1 cellular context compared by ENCODE assay signal in the genomic region with DNA sequence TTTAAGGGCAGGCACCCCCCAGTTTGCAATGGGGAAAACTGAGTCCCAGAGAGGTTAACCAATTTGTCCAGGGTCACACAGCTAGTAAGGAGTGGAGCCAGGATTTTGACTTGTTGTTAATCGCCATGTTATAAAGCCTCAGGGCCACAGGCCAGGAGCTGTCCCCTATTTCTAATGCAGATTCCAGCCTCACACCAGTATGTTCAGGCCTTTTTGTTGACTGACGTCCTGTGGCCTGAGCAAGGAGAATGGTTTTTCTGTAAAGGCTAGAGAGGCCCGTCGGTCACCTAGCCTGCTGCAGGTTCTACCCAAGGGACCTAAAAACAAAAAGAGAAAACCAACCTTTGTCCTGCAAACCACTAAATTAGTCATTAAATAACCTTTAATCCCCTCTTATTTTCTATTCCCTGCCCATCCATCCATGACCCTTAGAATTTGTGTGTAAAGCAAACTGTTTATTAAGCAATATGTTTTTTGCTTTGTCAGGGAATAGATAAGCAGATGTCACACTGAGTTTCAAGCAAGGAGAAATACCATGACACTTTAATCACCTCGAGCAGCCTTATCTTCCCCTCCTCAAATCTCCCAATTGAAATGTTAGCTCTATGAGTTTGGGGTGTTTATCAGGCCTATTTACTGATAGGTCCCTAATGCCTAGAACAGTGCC.
TF ChIP-seq lines count a peak whose summit lies in the region.

No MANE protein-coding gene starts in this region.

TF ChIP-seq in HepG2, 621 proteins besides CTCF, POLR2A, EP300 and RAD21 (continued from another document and continues in another):
- TF ChIP-seq, protein P1, sequence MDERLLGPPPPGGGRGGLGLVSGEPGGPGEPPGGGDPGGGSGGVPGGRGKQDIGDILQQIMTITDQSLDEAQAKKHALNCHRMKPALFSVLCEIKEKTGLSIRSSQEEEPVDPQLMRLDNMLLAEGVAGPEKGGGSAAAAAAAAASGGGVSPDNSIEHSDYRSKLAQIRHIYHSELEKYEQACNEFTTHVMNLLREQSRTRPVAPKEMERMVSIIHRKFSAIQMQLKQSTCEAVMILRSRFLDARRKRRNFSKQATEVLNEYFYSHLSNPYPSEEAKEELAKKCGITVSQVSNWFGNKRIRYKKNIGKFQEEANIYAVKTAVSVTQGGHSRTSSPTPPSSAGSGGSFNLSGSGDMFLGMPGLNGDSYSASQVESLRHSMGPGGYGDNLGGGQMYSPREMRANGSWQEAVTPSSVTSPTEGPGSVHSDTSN (CRISPR knock-in tag; IDR thresholded peaks at IDR 0.05), result no peak
- TF ChIP-seq ZNF446 (CRISPR knock-in tag; IDR thresholded peaks at IDR 0.05) (no peak), ZKSCAN5 (CRISPR knock-in tag; IDR thresholded peaks at IDR 0.05) (no peak), CREM (IDR thresholded peaks at IDR 0.05) (peak; percentile 53; the same call in 1 of the 2 replicates), CREM (CRISPR knock-in tag; IDR thresholded peaks at IDR 0.05) (no peak), MXI1 (IDR thresholded peaks at IDR 0.05; ENCODE audit: borderline replicate concordance, low read depth, low read length) (no peak), KLF16 (CRISPR knock-in tag; IDR thresholded peaks at IDR 0.05) (no peak), ARNTL (CRISPR knock-in tag; IDR thresholded peaks at IDR 0.05) (no peak), HES4 (CRISPR knock-in tag; IDR thresholded peaks at IDR 0.05; ENCODE audit: borderline replicate concordance) (no peak), CREB1 (IDR thresholded peaks at IDR 0.05) (no peak), CREB1 (CRISPR knock-in tag; IDR thresholded peaks at IDR 0.05) (peak; percentile 43; the same call in 1 of the 2 replicates), ZIK1 (CRISPR knock-in tag; IDR thresholded peaks at IDR 0.05; ENCODE audit: borderline replicate concordance, low read depth) (no peak), BRD4 (CRISPR knock-in tag; IDR thresholded peaks at IDR 0.05) (no peak), GPN1 (CRISPR knock-in tag; IDR thresholded peaks at IDR 0.05; ENCODE audit: borderline replicate concordance) (no peak), ARHGAP35 (CRISPR knock-in tag; IDR thresholded peaks at IDR 0.05; ENCODE audit: borderline replicate concordance) (no peak), ETS1 (CRISPR knock-in tag; IDR thresholded peaks at IDR 0.05) (no peak), NAIF1 (CRISPR knock-in tag; IDR thresholded peaks at IDR 0.05; ENCODE audit: borderline replicate concordance) (no peak), MEIS2 (CRISPR knock-in tag; IDR thresholded peaks at IDR 0.05) (no peak), ZNF580 (CRISPR knock-in tag; IDR thresholded peaks at IDR 0.05; ENCODE audit: borderline replicate concordance, low read depth) (no peak), ZBTB38 (CRISPR knock-in tag; IDR thresholded peaks at IDR 0.05) (no peak), ZNF569 (CRISPR knock-in tag; IDR thresholded peaks at IDR 0.05; ENCODE audit: borderline replicate concordance) (no peak), ZNF232 (CRISPR knock-in tag; IDR thresholded peaks at IDR 0.05; ENCODE audit: borderline replicate concordance) (no peak), ZSCAN12 (CRISPR knock-in tag; IDR thresholded peaks at IDR 0.05) (no peak), ZNF138 (CRISPR knock-in tag; IDR thresholded peaks at IDR 0.05; ENCODE audit: low read depth) (no peak), ZNF235 (CRISPR knock-in tag; IDR thresholded peaks at IDR 0.05; ENCODE audit: borderline replicate concordance) (no peak), ZNF17 (CRISPR knock-in tag; IDR thresholded peaks at IDR 0.05) (no peak), ZNF362 (CRISPR knock-in tag; IDR thresholded peaks at IDR 0.05; ENCODE audit: borderline replicate concordance) (no peak), ZNF224 (CRISPR knock-in tag; IDR thresholded peaks at IDR 0.05) (no peak), ZNF713 (CRISPR knock-in tag; IDR thresholded peaks at IDR 0.05) (no peak), ZNF274 (CRISPR knock-in tag; IDR thresholded peaks at IDR 0.05) (no peak), HDAC6 (IDR thresholded peaks at IDR 0.05; ENCODE audit: low read depth, low read length) (no peak), FOXP1 (IDR thresholded peaks at IDR 0.05) (no peak), FOXP1 (CRISPR knock-in tag; IDR thresholded peaks at IDR 0.05) (peak; percentile 88; the same call in 1 of the 2 replicates), ZNF563 (CRISPR knock-in tag; IDR thresholded peaks at IDR 0.05) (no peak), ZNF740 (CRISPR knock-in tag; IDR thresholded peaks at IDR 0.05) (no peak), ZNF12 (CRISPR knock-in tag; IDR thresholded peaks at IDR 0.05) (no peak), IRF1 (CRISPR knock-in tag; IDR thresholded peaks at IDR 0.05; ENCODE audit: low read depth) (no peak), ZNF670 (CRISPR knock-in tag; IDR thresholded peaks at IDR 0.05; ENCODE audit: borderline replicate concordance) (no peak), CHD4 (IDR thresholded peaks at IDR 0.05; ENCODE audit: borderline replicate concordance, low read length) (0 out of 2 replicates have a peak, but pooled peaks have one; percentile 41), ZNF839 (CRISPR knock-in tag; IDR thresholded peaks at IDR 0.05; ENCODE audit: borderline replicate concordance) (no peak), ZBTB43 (CRISPR knock-in tag; conservative IDR thresholded peaks at IDR 0.05) (no peak), KDM5B (CRISPR knock-in tag; IDR thresholded peaks at IDR 0.05; ENCODE audit: borderline replicate concordance) (no peak), MAFK (conservative IDR thresholded peaks at IDR 0.05 in 1 of 2, IDR thresholded peaks at IDR 0.05 in 1 of 2; ENCODE audit: low read length in 2 of 2) (peak; percentile 85 to 89), ZFP36L2 (CRISPR knock-in tag; IDR thresholded peaks at IDR 0.05) (no peak), ZNF619 (CRISPR knock-in tag; IDR thresholded peaks at IDR 0.05) (no peak), ZSCAN22 (CRISPR knock-in tag; IDR thresholded peaks at IDR 0.05) (no peak), ZNF276 (CRISPR knock-in tag; IDR thresholded peaks at IDR 0.05; ENCODE audit: low read depth) (no peak), NCOA2 (CRISPR knock-in tag; IDR thresholded peaks at IDR 0.05) (peak; percentile 70; the same call in 1 of the 2 replicates)
- TF ChIP-seq, protein P2, sequence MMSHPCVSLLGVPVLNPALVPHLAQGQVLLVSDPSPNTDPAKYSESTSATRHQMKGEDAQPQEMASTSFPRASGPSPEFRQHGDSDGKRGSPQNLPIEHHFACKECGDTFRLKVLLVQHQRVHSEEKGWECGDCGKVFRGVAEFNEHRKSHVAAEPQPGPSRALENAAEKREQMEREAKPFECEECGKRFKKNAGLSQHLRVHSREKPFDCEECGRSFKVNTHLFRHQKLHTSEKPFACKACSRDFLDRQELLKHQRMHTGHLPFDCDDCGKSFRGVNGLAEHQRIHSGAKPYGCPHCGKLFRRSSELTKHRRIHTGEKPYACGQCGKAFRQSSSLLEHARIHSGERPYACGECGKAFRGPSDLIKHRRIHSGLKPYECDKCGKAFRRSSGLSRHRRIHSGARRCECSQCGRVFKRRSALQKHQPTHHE (CRISPR knock-in tag; IDR thresholded peaks at IDR 0.05; ENCODE audit: borderline replicate concordance), result no peak
- TF ChIP-seq, protein P3, sequence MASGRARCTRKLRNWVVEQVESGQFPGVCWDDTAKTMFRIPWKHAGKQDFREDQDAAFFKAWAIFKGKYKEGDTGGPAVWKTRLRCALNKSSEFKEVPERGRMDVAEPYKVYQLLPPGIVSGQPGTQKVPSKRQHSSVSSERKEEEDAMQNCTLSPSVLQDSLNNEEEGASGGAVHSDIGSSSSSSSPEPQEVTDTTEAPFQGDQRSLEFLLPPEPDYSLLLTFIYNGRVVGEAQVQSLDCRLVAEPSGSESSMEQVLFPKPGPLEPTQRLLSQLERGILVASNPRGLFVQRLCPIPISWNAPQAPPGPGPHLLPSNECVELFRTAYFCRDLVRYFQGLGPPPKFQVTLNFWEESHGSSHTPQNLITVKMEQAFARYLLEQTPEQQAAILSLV (CRISPR knock-in tag; IDR thresholded peaks at IDR 0.05; ENCODE audit: borderline replicate concordance), result no peak
- TF ChIP-seq, protein P4, sequence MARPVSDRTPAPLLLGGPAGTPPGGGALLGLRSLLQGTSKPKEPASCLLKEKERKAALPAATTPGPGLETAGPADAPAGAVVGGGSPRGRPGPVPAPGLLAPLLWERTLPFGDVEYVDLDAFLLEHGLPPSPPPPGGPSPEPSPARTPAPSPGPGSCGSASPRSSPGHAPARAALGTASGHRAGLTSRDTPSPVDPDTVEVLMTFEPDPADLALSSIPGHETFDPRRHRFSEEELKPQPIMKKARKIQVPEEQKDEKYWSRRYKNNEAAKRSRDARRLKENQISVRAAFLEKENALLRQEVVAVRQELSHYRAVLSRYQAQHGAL (CRISPR knock-in tag; IDR thresholded peaks at IDR 0.05; ENCODE audit: not compliant biosample characterization), result no peak
- TF ChIP-seq, protein P5, sequence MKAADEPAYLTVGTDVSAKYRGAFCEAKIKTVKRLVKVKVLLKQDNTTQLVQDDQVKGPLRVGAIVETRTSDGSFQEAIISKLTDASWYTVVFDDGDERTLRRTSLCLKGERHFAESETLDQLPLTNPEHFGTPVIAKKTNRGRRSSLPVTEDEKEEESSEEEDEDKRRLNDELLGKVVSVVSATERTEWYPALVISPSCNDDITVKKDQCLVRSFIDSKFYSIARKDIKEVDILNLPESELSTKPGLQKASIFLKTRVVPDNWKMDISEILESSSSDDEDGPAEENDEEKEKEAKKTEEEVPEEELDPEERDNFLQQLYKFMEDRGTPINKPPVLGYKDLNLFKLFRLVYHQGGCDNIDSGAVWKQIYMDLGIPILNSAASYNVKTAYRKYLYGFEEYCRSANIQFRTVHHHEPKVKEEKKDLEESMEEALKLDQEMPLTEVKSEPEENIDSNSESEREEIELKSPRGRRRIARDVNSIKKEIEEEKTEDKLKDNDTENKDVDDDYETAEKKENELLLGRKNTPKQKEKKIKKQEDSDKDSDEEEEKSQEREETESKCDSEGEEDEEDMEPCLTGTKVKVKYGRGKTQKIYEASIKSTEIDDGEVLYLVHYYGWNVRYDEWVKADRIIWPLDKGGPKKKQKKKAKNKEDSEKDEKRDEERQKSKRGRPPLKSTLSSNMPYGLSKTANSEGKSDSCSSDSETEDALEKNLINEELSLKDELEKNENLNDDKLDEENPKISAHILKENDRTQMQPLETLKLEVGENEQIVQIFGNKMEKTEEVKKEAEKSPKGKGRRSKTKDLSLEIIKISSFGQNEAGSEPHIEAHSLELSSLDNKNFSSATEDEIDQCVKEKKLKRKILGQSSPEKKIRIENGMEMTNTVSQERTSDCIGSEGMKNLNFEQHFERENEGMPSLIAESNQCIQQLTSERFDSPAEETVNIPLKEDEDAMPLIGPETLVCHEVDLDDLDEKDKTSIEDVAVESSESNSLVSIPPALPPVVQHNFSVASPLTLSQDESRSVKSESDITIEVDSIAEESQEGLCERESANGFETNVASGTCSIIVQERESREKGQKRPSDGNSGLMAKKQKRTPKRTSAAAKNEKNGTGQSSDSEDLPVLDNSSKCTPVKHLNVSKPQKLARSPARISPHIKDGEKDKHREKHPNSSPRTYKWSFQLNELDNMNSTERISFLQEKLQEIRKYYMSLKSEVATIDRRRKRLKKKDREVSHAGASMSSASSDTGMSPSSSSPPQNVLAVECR (CRISPR knock-in tag; IDR thresholded peaks at IDR 0.05; ENCODE audit: borderline replicate concordance), result no peak
